1 cellular context compared by ENCODE assay signal in genomic region chr17:5419959-5420653, GRCh38.
TF ChIP-seq lines count a peak whose summit lies in the region.

RPAIN (plus strand) TSS chr17:5420182; CDS start chr17:5420211, 29 bp downstream.

TF ChIP-seq in IMR-90, 13 proteins besides CTCF, POLR2A, EP300 and RAD21:
- no peak for TF ChIP-seq MAZ (IDR thresholded peaks at IDR 0.05; ENCODE audit: borderline replicate concordance, low read depth, low read length)
- no peak for TF ChIP-seq RFX5 (IDR thresholded peaks at IDR 0.05; ENCODE audit: low read depth, low read length)
- peak; percentile 94 for TF ChIP-seq MXI1 (IDR thresholded peaks at IDR 0.05; ENCODE audit: borderline replicate concordance, low read depth, low read length)
- no peak for TF ChIP-seq CHD1 (IDR thresholded peaks at IDR 0.05; ENCODE audit: low read depth, low read length)
